Comparison of ENCODE assay signal across 26 cellular contexts in genomic region chrX:10479508-10479907, GRCh38.
"Had no signal": no experiment of that assay in that cellular context is flagged by ENCODE, and none has a peak within 500 bp of the region (broad histone marks: within the 10 kb centered on the region; RNA-seq: fewer than 3 reads in every experiment).

No MANE protein-coding gene starts in this region.

- H3K4me1 ChIP-seq: stomach, suprapubic skin, testis, uterus, vagina had no signal

- FAIRE-seq: urothelium cell line had no signal

- ATAC-seq: stimulated activated effector memory CD8-positive, alpha-beta T cell treated with anti-CD3 and anti-CD28 coated beads, Interleukin-12 subunit alpha, Interleukin-12 subunit beta, amount 100 ng/mL, for 72 hours; stimulated activated memory B cell treated with anti-CD40 and anti-IgM and Interleukin-4, amounts not matched to agents 10 μg/mL and 1 μg/mL and 100 μg/mL, for 72 hours; stimulated activated naive B cell treated with anti-CD40 and anti-IgM and Interleukin-4, amounts not matched to agents 10 μg/mL and 1 μg/mL and 100 μg/mL, for 72 hours; stimulated activated naive CD8-positive, alpha-beta T cell treated with anti-CD3 and anti-CD28 coated beads, Interleukin-15, amount 100 ng/mL, for 72 hours; stimulated activated naive CD8-positive, alpha-beta T cell treated with anti-CD3 and anti-CD28 coated beads, Interleukin-15, Interleukin-2, amounts not matched to agents 100 U/mL and 50 U/mL, for 24 hours had no signal

- H3K27ac ChIP-seq: stomach, suprapubic skin, testis, thoracic aorta, thyroid gland, tibial nerve, transverse colon, upper lobe of left lung, uterus, vagina had no signal

- DNase-seq: stimulated activated CD4-positive, alpha-beta T cell treated with anti-CD3 and anti-CD28 coated beads, Interleukin-2, amount 100 ng/mL, for 24 hours; stimulated activated CD4-positive, alpha-beta T cell treated with anti-CD3 and anti-CD28 coated beads, Interleukin-2, amount 100 ng/mL, for 48 hours; stimulated activated CD4-positive, alpha-beta T cell treated with anti-CD3 and anti-CD28 coated beads, Interleukin-4, amount 100 ng/mL, for 1 hour; stimulated activated CD4-positive, alpha-beta T cell treated with anti-CD3 and anti-CD28 coated beads, Interleukin-4, amount 100 ng/mL, for 24 hours; stimulated activated CD4-positive, alpha-beta T cell treated with anti-CD3 and anti-CD28 coated beads, Interleukin-4, amount 100 ng/mL, for 4 hours; stimulated activated CD8-positive, alpha-beta memory T cell treated with anti-CD3 and anti-CD28 coated beads, Interleukin-4, amount 100 ng/mL, for 48 hours; stimulated activated naive B cell treated with anti-CD40 and anti-IgM and Interleukin-4, amounts not matched to agents 10 μg/mL and 1 μg/mL and 100 μg/mL, for 72 hours; stimulated activated naive CD4-positive, alpha-beta T cell; stimulated activated naive CD4-positive, alpha-beta T cell treated with Interleukin-2 at 50 U/mL for 16 hours; stimulated activated naive CD8-positive, alpha-beta T cell treated with anti-CD3 and anti-CD28 coated beads, Interleukin-15, amount 100 ng/mL, for 72 hours; stimulated activated naive CD8-positive, alpha-beta T cell treated with anti-CD3 and anti-CD28 coated beads, Interleukin-15, Interleukin-2, amounts not matched to agents 100 U/mL and 50 U/mL, for 24 hours; stomach; substantia nigra; testis; thyroid gland; transverse colon; trophoblast cell; upper lobe of left lung; uterus had no signal

- H3K27me3 ChIP-seq: stomach, suprapubic skin, testis, thyroid gland, tibial nerve, transverse colon, upper lobe of left lung, uterus, vagina had no signal

- H3K36me3 ChIP-seq: suprapubic skin, thoracic aorta, thyroid gland, tibial nerve, transverse colon, upper lobe of left lung, uterus, vagina had no signal

- H3K9me3 ChIP-seq: suprapubic skin, testis, thoracic aorta, thyroid gland, tibial nerve, transverse colon, upper lobe of left lung, uterus, vagina had no signal

- H3K4me3 ChIP-seq: stomach, suprapubic skin, testis, thoracic aorta, thyroid gland, tibial nerve, transverse colon, upper lobe of left lung, uterus, vagina had no signal
